ENCODE assay signal across 21 cellular contexts in the genomic region with DNA sequence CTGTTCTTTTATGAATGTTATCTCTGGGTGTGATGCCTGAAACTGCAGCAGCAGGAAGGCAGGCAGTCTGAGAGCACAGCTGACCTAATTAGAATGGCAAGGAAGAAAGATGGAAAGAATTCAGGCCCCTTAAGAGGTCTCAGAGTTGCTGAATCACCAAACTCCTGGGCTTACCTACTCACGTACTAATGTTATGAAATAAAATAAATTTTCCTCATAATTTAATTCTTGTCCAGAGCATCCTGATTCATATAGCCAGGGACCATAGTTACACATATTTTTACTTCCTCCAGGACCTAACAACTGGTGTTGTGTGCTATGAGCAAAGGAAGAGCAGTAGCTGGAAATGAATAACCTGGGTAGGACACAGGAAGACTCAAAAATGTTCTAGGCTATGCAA. TPM values are rescaled to one million over a fixed set of nuclear protein-coding genes. Genes with fewer than 3 reads are reported as not detected.
DNase-seq lines count a peak whose midpoint lies in the region; ATAC-seq and TF ChIP-seq lines count a peak whose summit lies in the region.
"Had no signal": no experiment of that assay in that cellular context is flagged by ENCODE, and none has a peak within 500 bp of the region (broad histone marks: within the 10 kb centered on the region; RNA-seq: fewer than 3 reads in every experiment).

No MANE protein-coding gene starts in this region.

- H3K27ac Mint-ChIP-seq in HFFc6, result peak overlapping the region; percentile 70
- no peak overlapping the region for H3K27ac Mint-ChIP-seq in activated CD8-positive, alpha-beta memory T cell treated with anti-CD3 and anti-CD28 coated beads, Interleukin-2, amount 10 ng/mL, durations not matched to agents 7 days and 5 days
- H3K27ac Mint-ChIP-seq: activated CD4-positive, alpha-beta T cell treated with anti-CD3 and anti-CD28 coated beads, Interleukin-2, amount 10 ng/mL, durations not matched to agents 7 days and 5 days; activated naive CD8-positive, alpha-beta T cell treated with anti-CD3 and anti-CD28 coated beads, Interleukin-2, amount 10 ng/mL, durations not matched to agents 7 days and 5 days had no signal

- H3K4me3 ChIP-seq in adipocyte (ENCODE audit: low read length), result no peak overlapping the region
- no peak overlapping the region for H3K4me3 ChIP-seq in fibroblast of the aortic adventitia (ENCODE audit: low read depth, low read length)
- H3K4me3 ChIP-seq in smooth muscle cell, result no peak overlapping the region
- H3K4me3 ChIP-seq: BLaER1 treated with 17β-estradiol and CSF1 and Interleukin-3, amounts not matched to agents 10 nM and 100 nM; colonic mucosa; K562 had no signal

- ATAC-seq in activated CD8-positive, alpha-beta memory T cell treated with anti-CD3 and anti-CD28 coated beads, Interleukin-2, amount 10 ng/mL, durations not matched to agents 7 days and 5 days, result no peak
- no peak for ATAC-seq in HG03045 (IDR thresholded peaks at IDR 0.05; ENCODE audit: unreplicated experiment)
- ATAC-seq: K562 had no signal

- H2AFZ ChIP-seq in smooth muscle cell (ENCODE audit: low read depth), result no peak overlapping the region
- H2AFZ ChIP-seq: parathyroid adenoma had no signal

- WGBS in smooth muscle cell (ENCODE audit: low lambda C conversion rate), result 33% methylated on average over 1 of the region's 1 CpG

- H3K9me3 Mint-ChIP-seq in HFFc6, result no peaks in the 10 kb centered on the region
- H3K9me3 Mint-ChIP-seq in activated CD8-positive, alpha-beta memory T cell treated with anti-CD3 and anti-CD28 coated beads, Interleukin-2, amount 10 ng/mL, durations not matched to agents 7 days and 5 days (ENCODE audit: low read depth), result no peaks in the 10 kb centered on the region
- H3K9me3 Mint-ChIP-seq: activated CD4-positive, alpha-beta T cell treated with anti-CD3 and anti-CD28 coated beads, Interleukin-2, amount 10 ng/mL, durations not matched to agents 7 days and 5 days; activated naive CD8-positive, alpha-beta T cell treated with anti-CD3 and anti-CD28 coated beads, Interleukin-2, amount 10 ng/mL, durations not matched to agents 7 days and 5 days had no signal

- H3K9ac ChIP-seq in adipocyte (ENCODE audit: low read length) (no peak overlapping the region), smooth muscle cell (ENCODE audit: low read depth) (peak overlapping the region; percentile 44)
- H3K9ac ChIP-seq: BLaER1 treated with 17β-estradiol and CSF1 and Interleukin-3, amounts not matched to agents 10 nM and 100 nM; parathyroid adenoma had no signal

- H3K4me1 ChIP-seq in adipocyte (ENCODE audit: control insufficient read depth, insufficient read depth, low read length) (peaks cover 35% of the 10 kb centered on the region), smooth muscle cell (ENCODE audit: low read depth) (no peaks in the 10 kb centered on the region)
- H3K4me1 ChIP-seq: BLaER1 treated with 17β-estradiol and CSF1 and Interleukin-3, amounts not matched to agents 10 nM and 100 nM; colonic mucosa; parathyroid adenoma had no signal

- H3K27me3 Mint-ChIP-seq in HFFc6 (ENCODE audit: insufficient read depth), result no peaks in the 10 kb centered on the region; the same call in 1 of the 2 replicates
- H3K27me3 Mint-ChIP-seq in activated CD8-positive, alpha-beta memory T cell treated with anti-CD3 and anti-CD28 coated beads, Interleukin-2, amount 10 ng/mL, durations not matched to agents 7 days and 5 days, result no peaks in the 10 kb centered on the region
- H3K27me3 Mint-ChIP-seq: activated CD4-positive, alpha-beta T cell treated with anti-CD3 and anti-CD28 coated beads, Interleukin-2, amount 10 ng/mL, durations not matched to agents 7 days and 5 days; activated naive CD8-positive, alpha-beta T cell treated with anti-CD3 and anti-CD28 coated beads, Interleukin-2, amount 10 ng/mL, durations not matched to agents 7 days and 5 days had no signal

- no peaks in the 10 kb centered on the region for H3K27me3 ChIP-seq in adipocyte (replicated peaks; ENCODE audit: control insufficient read depth, insufficient read depth, low read length)
- no peaks in the 10 kb centered on the region for H3K27me3 ChIP-seq in smooth muscle cell (ENCODE audit: low read depth)
- H3K27me3 ChIP-seq: BLaER1 treated with 17β-estradiol and CSF1 and Interleukin-3, amounts not matched to agents 10 nM and 100 nM; colonic mucosa had no signal

- peaks cover 36% of the 10 kb centered on the region for H3K4me1 Mint-ChIP-seq in HFFc6 (ENCODE audit: low read depth)
- H3K4me1 Mint-ChIP-seq in activated CD8-positive, alpha-beta memory T cell treated with anti-CD3 and anti-CD28 coated beads, Interleukin-2, amount 10 ng/mL, durations not matched to agents 7 days and 5 days, result no peaks in the 10 kb centered on the region
- H3K4me1 Mint-ChIP-seq: activated CD4-positive, alpha-beta T cell treated with anti-CD3 and anti-CD28 coated beads, Interleukin-2, amount 10 ng/mL, durations not matched to agents 7 days and 5 days; activated naive CD8-positive, alpha-beta T cell treated with anti-CD3 and anti-CD28 coated beads, Interleukin-2, amount 10 ng/mL, durations not matched to agents 7 days and 5 days had no signal

- no peaks in the 10 kb centered on the region for H3F3A ChIP-seq in smooth muscle cell (ENCODE audit: low read depth)

- H3K4me2 ChIP-seq in smooth muscle cell, result no peak overlapping the region
- H3K4me2 ChIP-seq: BLaER1 treated with 17β-estradiol and CSF1 and Interleukin-3, amounts not matched to agents 10 nM and 100 nM had no signal

- peak overlapping the region; percentile 69 for H3K27ac ChIP-seq in smooth muscle cell (ENCODE audit: low read depth)
- H3K27ac ChIP-seq: BLaER1 treated with 17β-estradiol and CSF1 and Interleukin-3, amounts not matched to agents 10 nM and 100 nM; colonic mucosa; parathyroid adenoma had no signal

- no peaks in the 10 kb centered on the region for H4K20me1 ChIP-seq in smooth muscle cell (ENCODE audit: low read depth)
- H4K20me1 ChIP-seq: BLaER1 treated with 17β-estradiol and CSF1 and Interleukin-3, amounts not matched to agents 10 nM and 100 nM had no signal

- DNase-seq in HFFc6 (peak; percentile 49), adipocyte (ENCODE audit: low read depth) (peak; percentile 42), fibroblast of the aortic adventitia (ENCODE audit: low read depth) (peak; percentile 43), smooth muscle cell (lab: John Stamatoyannopoulos, UW; ENCODE audit: unreplicated experiment) (no peak), NOMO-1 (lab: John Stamatoyannopoulos, UW; ENCODE audit: unreplicated experiment in 2 of 2) (no peak)
- DNase-seq in stimulated activated CD4-positive, alpha-beta T cell treated with anti-CD3 and anti-CD28 coated beads, Interleukin-2, amount 100 ng/mL, for 48 hours, result no peak
- DNase-seq in activated CD8-positive, alpha-beta memory T cell treated with anti-CD3 and anti-CD28 coated beads, Interleukin-2, amount 10 ng/mL, durations not matched to agents 7 days and 5 days, result no peak
- DNase-seq: activated CD4-positive, alpha-beta T cell treated with anti-CD3 and anti-CD28 coated beads, Interleukin-2, amount 10 ng/mL, durations not matched to agents 7 days and 5 days; activated naive CD8-positive, alpha-beta T cell treated with anti-CD3 and anti-CD28 coated beads, Interleukin-2, amount 10 ng/mL, durations not matched to agents 7 days and 5 days; activated T-cell treated with anti-CD3 and anti-CD28 coated beads for 4 hours; colonic mucosa; erythroblast; islet precursor cell; SIG-M5; small intestine; stimulated activated naive CD4-positive, alpha-beta T cell treated with Interleukin-2 at 50 U/mL for 16 hours; T1000 had no signal

- TF ChIP-seq CTCF in HFFc6 (IDR thresholded peaks at IDR 0.05), result no peak
- no peak for TF ChIP-seq CTCF in fibroblast of the aortic adventitia (IDR thresholded peaks at IDR 0.05; ENCODE audit: insufficient read depth, low read length)
- no peak for TF ChIP-seq CTCF in smooth muscle cell (IDR thresholded peaks at IDR 0.05; ENCODE audit: borderline replicate concordance, insufficient read depth, poor library complexity, severe bottlenecking)

- H3K36me3 ChIP-seq in adipocyte (ENCODE audit: control insufficient read depth, insufficient read depth, low read length, severe bottlenecking) (peaks cover 79% of the 10 kb centered on the region), smooth muscle cell (ENCODE audit: low read depth) (no peaks in the 10 kb centered on the region)

- H3K4me3 Mint-ChIP-seq in HFFc6, result no peak overlapping the region
- H3K4me3 Mint-ChIP-seq in activated CD8-positive, alpha-beta memory T cell treated with anti-CD3 and anti-CD28 coated beads, Interleukin-2, amount 10 ng/mL, durations not matched to agents 7 days and 5 days, result no peak overlapping the region
- H3K4me3 Mint-ChIP-seq: activated CD4-positive, alpha-beta T cell treated with anti-CD3 and anti-CD28 coated beads, Interleukin-2, amount 10 ng/mL, durations not matched to agents 7 days and 5 days; activated naive CD8-positive, alpha-beta T cell treated with anti-CD3 and anti-CD28 coated beads, Interleukin-2, amount 10 ng/mL, durations not matched to agents 7 days and 5 days had no signal

- CTCF ChIA-PET in activated CD8-positive, alpha-beta memory T cell treated with anti-CD3 and anti-CD28 coated beads, Interleukin-2, amount 10 ng/mL, durations not matched to agents 7 days and 5 days (lab: Charles Lee), result no interaction called here

- no peaks in the 10 kb centered on the region for H3K79me2 ChIP-seq in smooth muscle cell (ENCODE audit: low read depth)
- H3K79me2 ChIP-seq: parathyroid adenoma had no signal

- H3K36me3 Mint-ChIP-seq in HFFc6 (ENCODE audit: low read depth), result peaks cover 35% of the 10 kb centered on the region
- H3K36me3 Mint-ChIP-seq in activated CD8-positive, alpha-beta memory T cell treated with anti-CD3 and anti-CD28 coated beads, Interleukin-2, amount 10 ng/mL, durations not matched to agents 7 days and 5 days, result peaks cover 31% of the 10 kb centered on the region

- H3K9me3 ChIP-seq in adipocyte (ENCODE audit: control insufficient read depth, low read length) (no peaks in the 10 kb centered on the region), smooth muscle cell (replicated peaks; ENCODE audit: low read depth) (no peaks in the 10 kb centered on the region)
- H3K9me3 ChIP-seq: BLaER1 treated with 17β-estradiol and CSF1 and Interleukin-3, amounts not matched to agents 10 nM and 100 nM; colonic mucosa had no signal

RNA-seq across cellular contexts. Expression of gene SNX19, which starts 41.9 kb away (rescaled TPM):
- total RNA-seq in HFFc6 (2021; fragmentation: NEBNext Ultra II Directional; extraction: Animal tissue kit (Norgen Biotek cat#: 25700)), result 10 to 100 TPM; 44.2 to 56.7 (median 50.2) TPM
- 122 and 133 TPM in 2 replicates for total RNA-seq in fibroblast of the aortic adventitia (ENCODE audit: low replicate concordance)
- total RNA-seq in smooth muscle cell, result 43.1 and 59.5 TPM in 2 replicates
- polyA plus RNA-seq in smooth muscle cell, result 15.1 and 23.2 TPM in 2 replicates
- 10 to 100 TPM; 41.5 to 43.4 TPM for total RNA-seq in activated CD8-positive, alpha-beta memory T cell treated with anti-CD3 and anti-CD28 coated beads, Interleukin-2, amount 10 ng/mL, durations not matched to agents 7 days and 5 days

Comparison
In these comparisons a context has a peak if more than half of its experiments do, and no peak if none do; other contexts are left out.
1. DNase-seq: peak in HFFc6 (single experiment), adipocyte (single experiment) and fibroblast of the aortic adventitia (single experiment); none in smooth muscle cell (single experiment), stimulated activated CD4-positive, alpha-beta T cell treated with anti-CD3 and anti-CD28 coated beads, Interleukin-2, amount 100 ng/mL, for 48 hours (0 of 2), activated CD8-positive, alpha-beta memory T cell treated with anti-CD3 and anti-CD28 coated beads, Interleukin-2, amount 10 ng/mL, durations not matched to agents 7 days and 5 days (single experiment) and NOMO-1 (0 of 2).